Comparison of ENCODE assay signal across 16 cellular contexts in genomic region chr11:36693139-36693845, GRCh38.
A peak's percentile ranks its signal among the peaks of the same experiment; 100 is the strongest.
DNase-seq lines count a peak whose midpoint lies in the region; ATAC-seq and TF ChIP-seq lines count a peak whose summit lies in the region.
"Had no signal": no experiment of that assay in that cellular context is flagged by ENCODE, and none has a peak within 500 bp of the region (broad histone marks: within the 10 kb centered on the region; RNA-seq: fewer than 3 reads in every experiment).

No MANE protein-coding gene starts in this region.

- peaks cover 54% of the 10 kb centered on the region for H3K4me1 Mint-ChIP-seq in mesothelial cell of epicardium

- no peak overlapping the region for H3K4me3 Mint-ChIP-seq in mesothelial cell of epicardium
- H3K4me3 Mint-ChIP-seq: CD8-positive, alpha-beta T cell had no signal

- TF ChIP-seq POLR2A in lower leg skin (IDR thresholded peaks at IDR 0.05): no peak

- TF ChIP-seq CTCF in mesothelial cell of epicardium (IDR thresholded peaks at IDR 0.05; ENCODE audit: unreplicated experiment) (no peak), lower leg skin (IDR thresholded peaks at IDR 0.05) (no peak)

- no peaks in the 10 kb centered on the region for H3K36me3 Mint-ChIP-seq in mesothelial cell of epicardium
- H3K36me3 Mint-ChIP-seq: CD8-positive, alpha-beta T cell had no signal

- no peak overlapping the region for H3K4me3 ChIP-seq in Jurkat, Clone E6-1 (ENCODE audit: low read length)
- no peak overlapping the region for H3K4me3 ChIP-seq in lower leg skin (ENCODE audit: low read depth, poor library complexity, severe bottlenecking)
- H3K4me3 ChIP-seq: BLaER1, HAP-1 had no signal

- WGBS in lower leg skin, 2 donors: 70 to 79% methylated on average over 1 of the region's 1 CpG

- peak; percentile 24 for DNase-seq in NOMO-1 treated with DMSO at 0.1 percent for 48 hours (lab: John Stamatoyannopoulos, UW; ENCODE audit: unreplicated experiment)
- DNase-seq in NOMO-1 (lab: John Stamatoyannopoulos, UW; ENCODE audit: unreplicated experiment in 2 of 2): no peak
- DNase-seq in Jurkat, Clone E6-1 (ENCODE audit: low read depth, low spot score): peak; percentile 60
- peak; percentile 40 for DNase-seq in OCI-M1 (lab: John Stamatoyannopoulos, UW)
- no peak for DNase-seq in mesothelial cell of epicardium (ENCODE audit: low spot score in 2 of 2, unreplicated experiment in 2 of 2)
- no peak for DNase-seq in lower leg skin (ENCODE audit: low spot score in 2 of 2)
- DNase-seq: 8988T; CD8-positive, alpha-beta T cell; DMS 273 treated with DMSO at 0.1 percent for 48 hours; DMS53; IMR-90; KBM-7 had no signal

- no peak for ATAC-seq in GM18873 (IDR thresholded peaks at IDR 0.05; ENCODE audit: low FRiP score, unreplicated experiment)
- no peak for ATAC-seq in GM19324 (IDR thresholded peaks at IDR 0.05; ENCODE audit: low FRiP score, unreplicated experiment)
- ATAC-seq: CD8-positive, alpha-beta T cell had no signal

- intact Hi-C loops in lower leg skin (cut with DNase I; ENCODE audit: low total_unique reads): no loop called here

- peaks cover 2% of the 10 kb centered on the region for H3K27me3 Mint-ChIP-seq in mesothelial cell of epicardium (ENCODE audit: low read depth)

- H3K27ac Mint-ChIP-seq in mesothelial cell of epicardium: peak overlapping the region; percentile 23
- H3K27ac Mint-ChIP-seq: CD8-positive, alpha-beta T cell had no signal

- no peaks in the 10 kb centered on the region for H3K9me3 Mint-ChIP-seq in mesothelial cell of epicardium
- H3K9me3 Mint-ChIP-seq: CD8-positive, alpha-beta T cell had no signal

Comparison
In these comparisons a context has a peak if more than half of its experiments do, and no peak if none do; other contexts are left out.
1. DNase-seq: peak in NOMO-1 treated with DMSO at 0.1 percent for 48 hours (single experiment), Jurkat, Clone E6-1 (single experiment) and OCI-M1 (single experiment); none in NOMO-1 (0 of 2), mesothelial cell of epicardium (0 of 2) and lower leg skin (0 of 2).